In the genomic region with DNA sequence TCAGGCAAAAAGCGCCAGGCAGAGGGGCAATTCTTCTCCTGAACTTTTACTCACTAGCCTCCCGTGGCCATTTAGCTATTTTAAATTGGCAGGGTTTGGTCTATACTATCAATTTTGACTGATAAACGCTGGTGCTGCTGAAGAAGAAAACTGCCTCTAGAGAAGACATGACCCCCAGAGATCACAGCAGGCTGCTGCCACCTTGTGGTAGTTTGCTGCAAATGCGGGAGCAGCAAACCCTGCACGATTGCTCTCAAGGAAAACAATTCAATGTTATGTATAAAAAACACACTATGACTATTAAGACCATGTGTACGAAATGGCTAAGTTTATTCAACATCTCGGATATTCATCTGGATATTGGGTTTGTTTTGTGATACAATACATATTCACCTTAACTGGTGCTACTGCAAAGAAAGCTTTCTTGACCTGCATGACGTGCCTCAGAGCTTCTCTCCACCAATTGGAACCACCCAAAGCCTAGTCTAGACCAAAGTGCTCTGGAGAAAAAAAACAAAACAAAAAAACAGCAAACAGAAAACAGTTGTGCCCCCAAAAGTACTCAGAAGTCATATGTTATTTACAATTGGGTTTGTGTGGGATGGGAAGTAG, we compare ENCODE assay signal across 8 cellular contexts. TPM values are rescaled to one million over a fixed set of nuclear protein-coding genes. Genes with fewer than 3 reads are reported as not detected.
DNase-seq lines count a peak whose midpoint lies in the region; ATAC-seq and TF ChIP-seq lines count a peak whose summit lies in the region.

No MANE protein-coding gene starts in this region.

- DNase-seq in EL (peak; percentile 67), LHCN-M2 (ENCODE audit: low read depth) (peak; percentile 64), T-helper 1 cell (peak in 4 of 5 donors; percentile 39 to 72 (median 49)), adrenal gland (peak; percentile 49 to 74 (median 56)), hepatic stellate cell (ENCODE audit: low spot score) (peak; percentile 62), smooth muscle cell of the brain vasculature (ENCODE audit: low read depth, low spot score) (peak; percentile 24), 8988T (no peak)

- WGBS in adrenal gland, 4 donors = 31 to 35% (median 32%) methylated on average over 8 of the region's 8 CpGs

- peaks cover 0 to 48% of the 10 kb centered on the region in 2 donors for H3K36me3 ChIP-seq in adrenal gland (replicated peaks in 1 of 2)

- H3K4me1 ChIP-seq in adrenal gland (replicated peaks in 1 of 2) = no peaks in the 10 kb centered on the region

- no peak for TF ChIP-seq POLR2A in adrenal gland (IDR thresholded peaks at IDR 0.05)

- peak; percentile 55 to 94 (median 74) for TF ChIP-seq CTCF in adrenal gland (IDR thresholded peaks at IDR 0.05)

- no peaks in the 10 kb centered on the region for H3K9me3 ChIP-seq in adrenal gland (replicated peaks in 1 of 3)

- H3K4me3 ChIP-seq in adrenal gland = no peak overlapping the region

- no peaks in the 10 kb centered on the region for H3K27me3 ChIP-seq in adrenal gland

- no peak overlapping the region for H3K27ac ChIP-seq in adrenal gland

- peak; percentile 73 for ATAC-seq in GM21576 (IDR thresholded peaks at IDR 0.05; ENCODE audit: unreplicated experiment)

- intact Hi-C loops in adrenal gland (cut with DNase I) = no loop called here

RNA-seq across cellular contexts. Expression of gene IL17F, which starts 19.5 kb away (rescaled TPM):
- total RNA-seq in LHCN-M2 (2014; rRNA removed) = not detected in 2 replicates
- not detected for polyA plus RNA-seq in LHCN-M2 (2012)
- not detected for total RNA-seq in adrenal gland
- polyA plus RNA-seq in adrenal gland = not detected

RNA-seq across cellular contexts. Expression of gene MCM3, which starts 20.7 kb away (rescaled TPM):
- 137 and 149 TPM in 2 replicates for total RNA-seq in LHCN-M2 (2014; rRNA removed)
- polyA plus RNA-seq in LHCN-M2 (2012) = 46.4 TPM
- 10 to 100 TPM; 19.4 to 43.2 (median 25.0) TPM for total RNA-seq in adrenal gland
- 10 to 100 TPM; 10.5 to 31.4 (median 15.9) TPM for polyA plus RNA-seq in adrenal gland
